8 cellular contexts compared by ENCODE assay signal in the genomic region with DNA sequence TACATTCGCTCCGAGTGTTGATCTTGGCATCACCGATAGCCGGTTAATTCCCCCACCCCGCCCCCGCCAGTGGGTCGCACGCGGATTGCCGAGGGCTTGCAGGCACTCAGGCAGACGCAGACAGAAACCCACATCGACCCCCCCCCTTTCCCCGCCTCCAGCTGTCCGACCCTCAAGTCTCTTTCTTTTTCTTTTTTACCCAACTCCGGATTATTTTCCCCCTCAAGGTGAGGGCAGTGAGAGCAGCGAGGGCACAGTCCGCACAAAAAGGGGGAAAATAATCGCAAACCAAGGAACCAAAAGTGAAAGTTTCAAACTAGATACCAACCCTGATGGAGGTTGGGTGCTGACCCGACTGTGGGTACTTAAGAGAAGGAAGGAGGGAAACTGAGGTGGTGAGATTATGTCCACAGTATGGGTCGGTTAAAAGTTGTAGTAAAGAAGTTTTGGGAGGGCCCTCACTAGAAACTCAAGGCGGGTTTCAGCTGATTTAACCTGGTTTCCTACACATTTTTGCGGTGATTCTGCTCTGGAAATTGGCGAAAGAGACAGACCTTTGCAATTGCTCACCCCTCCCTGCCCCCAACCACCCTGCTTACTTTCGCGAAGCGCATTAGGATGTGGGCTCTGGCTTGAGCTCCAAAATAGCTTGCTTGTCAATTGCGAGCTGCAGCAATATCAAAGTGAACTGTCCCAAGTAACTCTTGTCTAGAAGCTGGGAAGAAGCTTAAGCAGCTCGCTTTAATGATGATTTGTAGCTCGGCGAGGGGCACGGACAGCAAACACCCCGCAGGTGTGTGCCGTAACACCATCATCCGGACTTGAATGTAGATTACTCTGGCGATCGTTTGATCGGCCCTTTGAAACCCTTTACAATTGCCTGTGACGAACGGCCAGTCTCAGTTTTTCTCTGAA. TPM values are rescaled to one million over a fixed set of nuclear protein-coding genes. Genes with fewer than 3 reads are reported as not detected.
DNase-seq lines count a peak whose midpoint lies in the region; ATAC-seq lines count a peak whose summit lies in the region.

No MANE protein-coding gene starts in this region.

- H3K36me3 Mint-ChIP-seq in dendritic cell treated with granulocyte-macrophage colony-stimulating factor and Interleukin-4, amounts not matched to agents 40 ng/mL and 50 ng/mL, for 4 days (ENCODE audit: low read depth) = no peaks in the 10 kb centered on the region
- H3K36me3 Mint-ChIP-seq in naive thymus-derived CD8-positive, alpha-beta T cell = peaks cover 15 to 56% (median 18%) of the 10 kb centered on the region in 3 donors

- H3K27me3 ChIP-seq in ACC112 (ENCODE audit: insufficient read depth, low read length) = peaks cover 81% of the 10 kb centered on the region
- peaks cover 76% of the 10 kb centered on the region for H3K27me3 ChIP-seq in MG63

- DNase-seq in MG63 = no peak
- no peak for DNase-seq in naive thymus-derived CD8-positive, alpha-beta T cell
- no peak for DNase-seq in central memory CD4-positive, alpha-beta T cell
- no peak for DNase-seq in NCI-H510A (lab: John Stamatoyannopoulos, UW)

- no peaks in the 10 kb centered on the region for H3K4me1 ChIP-seq in ACC112 (ENCODE audit: control insufficient read depth, insufficient read depth, low read length, unreplicated experiment)

- H2AFZ ChIP-seq in ACC112 (ENCODE audit: low read length, unreplicated experiment) = no peak overlapping the region

- H3K4me3 ChIP-seq in ACC112 (ENCODE audit: low read depth, low read length) (peak overlapping the region; percentile 60), MG63 (peak overlapping the region; percentile 26)

- H3K4me1 Mint-ChIP-seq in dendritic cell treated with granulocyte-macrophage colony-stimulating factor and Interleukin-4, amounts not matched to agents 40 ng/mL and 50 ng/mL, for 4 days (ENCODE audit: low read depth) = peaks cover 13% of the 10 kb centered on the region
- H3K4me1 Mint-ChIP-seq in naive thymus-derived CD8-positive, alpha-beta T cell = peaks cover 6 to 21% (median 14%) of the 10 kb centered on the region in 4 donors

- peak overlapping the region; percentile 55 for H3K4me3 Mint-ChIP-seq in dendritic cell treated with granulocyte-macrophage colony-stimulating factor and Interleukin-4, amounts not matched to agents 40 ng/mL and 50 ng/mL, for 4 days
- H3K4me3 Mint-ChIP-seq in naive thymus-derived CD8-positive, alpha-beta T cell = peak overlapping the region; percentile 70 to 85 (median 78)

- peaks cover 91% of the 10 kb centered on the region for H3K27me3 Mint-ChIP-seq in dendritic cell treated with granulocyte-macrophage colony-stimulating factor and Interleukin-4, amounts not matched to agents 40 ng/mL and 50 ng/mL, for 4 days
- peaks cover 65 to 99% (median 81%) of the 10 kb centered on the region in 5 donors for H3K27me3 Mint-ChIP-seq in naive thymus-derived CD8-positive, alpha-beta T cell

- intact Hi-C loops in dendritic cell treated with granulocyte-macrophage colony-stimulating factor and Interleukin-4, amounts not matched to agents 40 ng/mL and 50 ng/mL, for 4 days (cut with micrococcal nuclease) = no loop called here

- no peaks in the 10 kb centered on the region for H3K9me3 ChIP-seq in MG63

- no peak overlapping the region for H3K27ac Mint-ChIP-seq in dendritic cell treated with granulocyte-macrophage colony-stimulating factor and Interleukin-4, amounts not matched to agents 40 ng/mL and 50 ng/mL, for 4 days
- H3K27ac Mint-ChIP-seq in naive thymus-derived CD8-positive, alpha-beta T cell = peak overlapping the region in 3 of 10 donors; percentile 56 to 85 (median 56)

- POLR2A ChIA-PET in naive thymus-derived CD8-positive, alpha-beta T cell (lab: Charles Lee) = no interaction called here

- no peak for ATAC-seq in naive thymus-derived CD8-positive, alpha-beta T cell
- ATAC-seq in HG03039 (IDR thresholded peaks at IDR 0.05; ENCODE audit: unreplicated experiment) (no peak), HG03175 (IDR thresholded peaks at IDR 0.05; ENCODE audit: unreplicated experiment) (no peak)

- H3K36me3 ChIP-seq in ACC112 (ENCODE audit: insufficient read depth, low read length) (no peaks in the 10 kb centered on the region), MG63 (no peaks in the 10 kb centered on the region)

- no peaks in the 10 kb centered on the region for H3K79me2 ChIP-seq in ACC112 (ENCODE audit: control insufficient read depth, insufficient read depth, low read length, unreplicated experiment)

- no peaks in the 10 kb centered on the region for H3K9me3 Mint-ChIP-seq in dendritic cell treated with granulocyte-macrophage colony-stimulating factor and Interleukin-4, amounts not matched to agents 40 ng/mL and 50 ng/mL, for 4 days
- peaks cover 9 to 82% (median 31%) of the 10 kb centered on the region in 9 donors for H3K9me3 Mint-ChIP-seq in naive thymus-derived CD8-positive, alpha-beta T cell

- no peak overlapping the region for H3K27ac ChIP-seq in ACC112 (ENCODE audit: low read depth, low read length)

RNA-seq across cellular contexts. Expression of gene SOX2, which starts 15.7 kb away (rescaled TPM):
- 0.07 TPM in 1 of 2 replicates, not detected in the other for total RNA-seq in MG63 (2014; rRNA removed; shearing (Covaris generic); ENCODE audit: low replicate concordance)
- not detected for total RNA-seq in naive thymus-derived CD8-positive, alpha-beta T cell
- not detected for polyA plus RNA-seq in naive thymus-derived CD8-positive, alpha-beta T cell
